11 cellular contexts compared by ENCODE assay signal in genomic region chr1:151629278-151629677, GRCh38.
"Had no signal": no experiment of that assay in that cellular context is flagged by ENCODE, and none has a peak within 500 bp of the region (broad histone marks: within the 10 kb centered on the region; RNA-seq: fewer than 3 reads in every experiment).

No MANE protein-coding gene starts in this region.

- H3K4me2 ChIP-seq: GM23338 had no signal

- H3K4me3 ChIP-seq: GM23248, GM23338, HAP-1 had no signal

- H3K9ac ChIP-seq: GM23248 had no signal

- H3K27ac ChIP-seq: GM23248 had no signal

- H2AFZ ChIP-seq: GM23248, GM23338 had no signal

- H3K9me3 ChIP-seq: HAP-1 had no signal

- ATAC-seq: GM23338, HCT116 had no signal

- DNase-seq: GM23248, GOT3, H7, H9, HCEC 1CT, HFFc6 had no signal

- FAIRE-seq: H1, H54 had no signal

- H3K36me3 ChIP-seq: HAP-1 had no signal
